ENCODE assay signal across 8 cellular contexts in genomic region chr6:7112741-7113313, GRCh38. TPM values are rescaled to one million over a fixed set of nuclear protein-coding genes. Genes with fewer than 3 reads are reported as not detected.
DNase-seq lines count a peak whose midpoint lies in the region; ATAC-seq and TF ChIP-seq lines count a peak whose summit lies in the region.

No MANE protein-coding gene starts in this region.

- CTCF ChIA-PET in activated B cell treated with CpG ODN at 0.5 μM for 24 hours (lab: Charles Lee): interaction anchor here (1.4 kb wide), 1 partner anchor 130 kb away, joined by 3 read pairs; no protein-coding TSS in a partner anchor

- H3K4me3 ChIP-seq in HL-60 (replicated peaks; ENCODE audit: insufficient read depth, low read length) (peak overlapping the region; percentile 28), gastrocnemius medialis (peak overlapping the region in 2 of 4 donors; percentile 3 to 8)

- H3K27ac ChIP-seq in HL-60 (replicated peaks) (peak overlapping the region; percentile 95), gastrocnemius medialis (peak overlapping the region; percentile 55 to 81 (median 68))

- ATAC-seq in activated B cell treated with CpG ODN at 0.5 μM for 24 hours (ENCODE audit: low read depth): peak; percentile 72
- peak; percentile 42 for ATAC-seq in esophagus mucosa
- peak in 1 of 2 donors; percentile 18 for ATAC-seq in gastrocnemius medialis
- no peak for ATAC-seq in GM19395 (IDR thresholded peaks at IDR 0.05; ENCODE audit: unreplicated experiment)
- no peak for ATAC-seq in HG02970 (IDR thresholded peaks at IDR 0.05; ENCODE audit: low FRiP score, unreplicated experiment)

- peaks cover 11% of the 10 kb centered on the region for H3K36me3 Mint-ChIP-seq in activated B cell treated with CpG ODN at 0.5 μM for 24 hours (ENCODE audit: low read depth)

- no peaks in the 10 kb centered on the region for H3K27me3 ChIP-seq in HL-60 (ENCODE audit: insufficient read depth, poor library complexity, severe bottlenecking)
- no peaks in the 10 kb centered on the region for H3K27me3 ChIP-seq in gastrocnemius medialis

- intact Hi-C loops in activated B cell treated with CpG ODN at 0.5 μM for 24 hours (cut with micrococcal nuclease) (loop anchor here (1.0 kb wide), 2 partner anchors 24 to 89 kb away; no protein-coding TSS in a partner anchor), gastrocnemius medialis (cut with DNase I; ENCODE audit: low total_unique reads) (no loop called here)

- DNase-seq in ELF-1 (ENCODE audit: low read depth, low spot score): peak; percentile 75
- peak in 1 of 2 experiments; percentile 82 for DNase-seq in HL-60 (ENCODE audit: low read depth in 1 of 2, low spot score in 1 of 2)
- peak; percentile 44 for DNase-seq in activated B cell treated with CpG ODN at 0.5 μM for 24 hours
- DNase-seq in gastrocnemius medialis: peak in 1 of 2 donors; percentile 41
- no peak for DNase-seq in hypothalamus (lab: John Stamatoyannopoulos, UW)

- no peaks in the 10 kb centered on the region for H3K9me3 Mint-ChIP-seq in activated B cell treated with CpG ODN at 0.5 μM for 24 hours

- H3K27me3 Mint-ChIP-seq in activated B cell treated with CpG ODN at 0.5 μM for 24 hours: no peaks in the 10 kb centered on the region

- TF ChIP-seq CTCF in HL-60 (IDR thresholded peaks at IDR 0.05; ENCODE audit: insufficient read depth, low read length): no peak
- TF ChIP-seq CTCF in activated B cell treated with CpG ODN at 0.5 μM for 24 hours (IDR thresholded peaks at IDR 0.05): no peak
- no peak for TF ChIP-seq CTCF in gastrocnemius medialis (IDR thresholded peaks at IDR 0.05 in 4 of 5, conservative IDR thresholded peaks at IDR 0.05 in 1 of 5)

- H3K4me1 ChIP-seq in gastrocnemius medialis: peaks cover 47 to 64% of the 10 kb centered on the region in 2 donors

- H3K27ac Mint-ChIP-seq in activated B cell treated with CpG ODN at 0.5 μM for 24 hours: peak overlapping the region; percentile 92

- TF ChIP-seq POLR2A in gastrocnemius medialis (IDR thresholded peaks at IDR 0.05): no peak

- peak overlapping the region; percentile 82 for H3K4me3 Mint-ChIP-seq in activated B cell treated with CpG ODN at 0.5 μM for 24 hours

- in situ Hi-C loops in gastrocnemius medialis (cut with MboI; ENCODE audit: low sequenced_read_pairs in 4 of 4): loop anchor here in 1 of 4 donors (25.0 kb wide), 1 partner anchor 99 kb away; no protein-coding TSS in a partner anchor

- no peaks in the 10 kb centered on the region for H3K9me3 ChIP-seq in gastrocnemius medialis

- POLR2A ChIA-PET in activated B cell treated with CpG ODN at 0.5 μM for 24 hours (lab: Charles Lee): interaction anchor here (0.5 to 1.7 kb wide), 6 partner anchors 23 to 237 kb away, joined by 3 to 6 read pairs (median 4); no protein-coding TSS in a partner anchor

- H3K4me1 Mint-ChIP-seq in activated B cell treated with CpG ODN at 0.5 μM for 24 hours: peaks cover 74% of the 10 kb centered on the region

- no peaks in the 10 kb centered on the region for H3K36me3 ChIP-seq in gastrocnemius medialis

RNA-seq across cellular contexts. Expression of gene RREB1, which starts 5.1 kb away (rescaled TPM):
- total RNA-seq in activated B cell treated with CpG ODN at 0.5 μM for 24 hours (62.2 and 67.7 TPM in 2 replicates), esophagus mucosa (75.8 TPM), gastrocnemius medialis (10 to 100 TPM; 18.0 to 41.3 (median 39.2) TPM)

Comparison
In these comparisons a context has a peak if more than half of its experiments do, and no peak if none do; other contexts are left out.
1. DNase-seq: peak in ELF-1 (single experiment) and activated B cell treated with CpG ODN at 0.5 μM for 24 hours (single experiment); none in hypothalamus (0 of 51).
2. ATAC-seq: peak in activated B cell treated with CpG ODN at 0.5 μM for 24 hours (single experiment) and esophagus mucosa (single experiment); none in GM19395 (single experiment) and HG02970 (single experiment).